Comparison of ENCODE assay signal across 18 cellular contexts in the genomic region with DNA sequence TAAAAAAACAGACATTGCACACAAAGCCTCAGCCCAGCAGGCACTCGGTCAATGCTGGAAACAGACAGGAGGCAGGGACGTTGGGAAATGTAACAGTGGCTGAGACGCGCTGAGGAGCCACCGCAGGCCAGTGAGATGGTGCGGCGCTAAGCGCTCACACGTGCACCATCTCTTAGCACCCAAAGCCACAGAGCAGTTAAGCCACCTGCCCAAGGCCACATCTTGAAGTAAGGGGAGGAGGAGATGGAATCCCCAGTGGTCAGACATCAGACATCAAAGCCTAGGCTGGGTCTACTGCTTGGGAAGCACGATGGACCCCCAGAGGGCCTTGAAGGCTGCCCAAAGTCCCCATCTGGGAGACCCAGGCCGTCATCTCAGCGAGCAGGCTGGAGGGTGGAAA. TPM values are rescaled to one million over a fixed set of nuclear protein-coding genes. Genes with fewer than 3 reads are reported as not detected.
A peak's percentile ranks its signal among the peaks of the same experiment; 100 is the strongest.
DNase-seq lines count a peak whose midpoint lies in the region; ATAC-seq and TF ChIP-seq lines count a peak whose summit lies in the region.
"Had no signal": no experiment of that assay in that cellular context is flagged by ENCODE, and none has a peak within 500 bp of the region (broad histone marks: within the 10 kb centered on the region; RNA-seq: fewer than 3 reads in every experiment).

No MANE protein-coding gene starts in this region.

- H3K4me1 Mint-ChIP-seq in activated T-cell treated with anti-CD3 and anti-CD28 coated beads, Interleukin-2, amount 50 U/mL, for 72 hours (ENCODE audit: low read depth): no peaks in the 10 kb centered on the region
- H3K4me1 Mint-ChIP-seq in activated B cell treated with CpG ODN at 0.5 μM for 24 hours: peaks cover 57% of the 10 kb centered on the region
- no peaks in the 10 kb centered on the region for H3K4me1 Mint-ChIP-seq in nephron progenitor cell

- no peaks in the 10 kb centered on the region for H3K27me3 Mint-ChIP-seq in activated T-cell treated with anti-CD3 and anti-CD28 coated beads, Interleukin-2, amount 50 U/mL, for 72 hours (ENCODE audit: low read depth)
- H3K27me3 Mint-ChIP-seq in activated B cell treated with CpG ODN at 0.5 μM for 24 hours (no peaks in the 10 kb centered on the region), nephron progenitor cell (ENCODE audit: low read depth, poor library complexity) (no peaks in the 10 kb centered on the region)
- H3K27me3 Mint-ChIP-seq: CD4-positive, alpha-beta memory T cell; IgD-negative memory B cell had no signal

- no peak overlapping the region for H3K4me3 Mint-ChIP-seq in activated T-cell treated with anti-CD3 and anti-CD28 coated beads, Interleukin-2, amount 50 U/mL, for 72 hours
- no peak overlapping the region for H3K4me3 Mint-ChIP-seq in activated B cell treated with CpG ODN at 0.5 μM for 24 hours
- H3K4me3 Mint-ChIP-seq in nephron progenitor cell: no peak overlapping the region
- H3K4me3 Mint-ChIP-seq: CD4-positive, alpha-beta memory T cell; H9 had no signal

- intact Hi-C loops in activated B cell treated with CpG ODN at 0.5 μM for 24 hours (cut with micrococcal nuclease): no loop called here

- H3K27ac Mint-ChIP-seq in activated T-cell treated with anti-CD3 and anti-CD28 coated beads, Interleukin-2, amount 50 U/mL, for 72 hours: peak overlapping the region; percentile 42
- H3K27ac Mint-ChIP-seq in activated B cell treated with CpG ODN at 0.5 μM for 24 hours (peak overlapping the region; percentile 35), nephron progenitor cell (peak overlapping the region; percentile 39)
- H3K27ac Mint-ChIP-seq: H9 had no signal

- H3K9me3 Mint-ChIP-seq in activated T-cell treated with anti-CD3 and anti-CD28 coated beads, Interleukin-2, amount 50 U/mL, for 72 hours: no peaks in the 10 kb centered on the region
- H3K9me3 Mint-ChIP-seq in activated B cell treated with CpG ODN at 0.5 μM for 24 hours: no peaks in the 10 kb centered on the region
- no peaks in the 10 kb centered on the region for H3K9me3 Mint-ChIP-seq in nephron progenitor cell
- H3K9me3 Mint-ChIP-seq: CD4-positive, alpha-beta memory T cell; H9; IgD-negative memory B cell had no signal

- DNase-seq in activated T-cell treated with anti-CD3 and anti-CD28 coated beads, Interleukin-2, amount 50 U/mL, for 72 hours: no peak
- DNase-seq in activated T-cell treated with anti-CD3 and anti-CD28 coated beads for 4 hours: no peak
- DNase-seq in activated B cell treated with CpG ODN at 0.5 μM for 24 hours: no peak
- no peak for DNase-seq in nephron progenitor cell
- DNase-seq in dermis blood vessel endothelial cell: no peak
- no peak for DNase-seq in HuH-7 (ENCODE audit: low spot score)
- no peak for DNase-seq in T1000 (lab: John Stamatoyannopoulos, UW)
- DNase-seq: CD4-positive, alpha-beta memory T cell; DMS79; H9; NCI-H1092 treated with DMSO at 0.1 percent for 48 hours; NCI-H1694 treated with DMSO at 0.1 percent for 48 hours; NCI-H345; NCI-H526 treated with DMSO at 0.1 percent for 48 hours; SIG-M5 had no signal

- CTCF ChIA-PET in activated B cell treated with CpG ODN at 0.5 μM for 24 hours (lab: Charles Lee): no interaction called here

- ATAC-seq in activated T-cell treated with anti-CD3 and anti-CD28 coated beads, Interleukin-2, amount 50 U/mL, for 72 hours (replicated peaks in 1 of 2): no peak
- ATAC-seq in activated B cell treated with CpG ODN at 0.5 μM for 24 hours (ENCODE audit: low read depth): no peak
- ATAC-seq: Panc1 had no signal

- in situ Hi-C loops in GM18951 (cut with MboI; ENCODE audit: low sequenced_read_pairs, unreplicated experiment): no loop called here

- TF ChIP-seq CTCF in activated B cell treated with CpG ODN at 0.5 μM for 24 hours (IDR thresholded peaks at IDR 0.05) (no peak), nephron progenitor cell (IDR thresholded peaks at IDR 0.05) (no peak)

- TF ChIP-seq POLR2A in GM18951 (IDR thresholded peaks at IDR 0.05; ENCODE audit: extremely low read depth, insufficient read depth, insufficient read length): peak; percentile 47

- H3K36me3 Mint-ChIP-seq in activated T-cell treated with anti-CD3 and anti-CD28 coated beads, Interleukin-2, amount 50 U/mL, for 72 hours (ENCODE audit: insufficient read depth in 2 of 2): peaks cover 4 to 17% of the 10 kb centered on the region in 2 donors
- peaks cover 68% of the 10 kb centered on the region for H3K36me3 Mint-ChIP-seq in activated B cell treated with CpG ODN at 0.5 μM for 24 hours (ENCODE audit: low read depth)
- H3K36me3 Mint-ChIP-seq in nephron progenitor cell (ENCODE audit: low read depth): peaks cover 32% of the 10 kb centered on the region
- H3K36me3 Mint-ChIP-seq: IgD-negative memory B cell had no signal

- POLR2A ChIA-PET in activated B cell treated with CpG ODN at 0.5 μM for 24 hours (lab: Charles Lee): interaction anchor here (0.5 to 6.6 kb wide), 2 partner anchors 16 to 145 kb away, joined by 3 to 142 read pairs; partner anchors contain the start of gene LAT2

RNA-seq across cellular contexts. Expression of gene LAT2, which starts 15.6 kb away (rescaled TPM):
- 1 to 10 TPM; 3.7 to 7.6 TPM for total RNA-seq in activated T-cell treated with anti-CD3 and anti-CD28 coated beads, Interleukin-2, amount 50 U/mL, for 72 hours
- total RNA-seq in activated B cell treated with CpG ODN at 0.5 μM for 24 hours (291 and 329 TPM in 2 replicates), dermis blood vessel endothelial cell (1.2 and 1.9 TPM in 2 replicates)

RNA-seq across cellular contexts. Expression of gene RFC2, which starts 28.8 kb away (rescaled TPM):
- 10 to 100 TPM; 62.9 to 95.3 TPM for total RNA-seq in activated T-cell treated with anti-CD3 and anti-CD28 coated beads, Interleukin-2, amount 50 U/mL, for 72 hours
- total RNA-seq in activated B cell treated with CpG ODN at 0.5 μM for 24 hours (44.0 and 45.8 TPM in 2 replicates), dermis blood vessel endothelial cell (20.9 and 26.9 TPM in 2 replicates)

RNA-seq across cellular contexts. Expression of gene EIF4H, which starts 51.2 kb away (rescaled TPM):
- 100 to 1,000 TPM; 452 to 457 TPM for total RNA-seq in activated T-cell treated with anti-CD3 and anti-CD28 coated beads, Interleukin-2, amount 50 U/mL, for 72 hours
- total RNA-seq in activated B cell treated with CpG ODN at 0.5 μM for 24 hours (263 and 280 TPM in 2 replicates), dermis blood vessel endothelial cell (305 and 481 TPM in 2 replicates)

Comparison
In these comparisons a context has a peak if more than half of its experiments do, and no peak if none do; other contexts are left out.
1. RNA of gene LAT2, which starts 15.6 kb away (total RNA-seq): 291 to 329 TPM in activated B cell treated with CpG ODN at 0.5 μM for 24 hours; 3.7 to 7.6 TPM in activated T-cell treated with anti-CD3 and anti-CD28 coated beads, Interleukin-2, amount 50 U/mL, for 72 hours and 1.2 to 1.9 TPM in dermis blood vessel endothelial cell; every median in the first group is over 10 times any median in the second.
2. Peak in every context shown above with its lines, with median percentiles within 50 percentile points of each other: H3K27ac Mint-ChIP-seq.